Comparison of ENCODE assay signal across 18 cellular contexts in the genomic region with DNA sequence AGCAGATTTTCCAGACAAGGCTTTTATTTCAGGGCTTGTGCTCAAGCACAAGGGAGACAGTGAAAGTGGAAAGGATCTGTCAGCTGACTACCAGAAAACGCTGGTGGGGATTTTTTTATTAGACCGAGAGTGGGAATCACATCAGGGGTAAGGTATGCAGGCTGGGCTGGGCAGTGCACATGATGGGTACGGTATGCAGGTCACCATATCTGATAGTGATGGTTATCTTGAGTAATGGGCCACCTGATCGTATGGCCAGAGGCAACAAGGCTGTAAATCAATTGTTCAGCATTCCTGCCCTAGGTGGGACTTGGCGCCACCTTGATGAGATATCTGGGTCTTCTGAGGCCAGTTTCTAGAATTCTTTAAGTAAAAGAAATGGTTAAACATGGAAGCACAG. TPM values are rescaled to one million over a fixed set of nuclear protein-coding genes. Genes with fewer than 3 reads are reported as not detected.
DNase-seq lines count a peak whose midpoint lies in the region; ATAC-seq and TF ChIP-seq lines count a peak whose summit lies in the region.
"Had no signal": no experiment of that assay in that cellular context is flagged by ENCODE, and none has a peak within 500 bp of the region (broad histone marks: within the 10 kb centered on the region; RNA-seq: fewer than 3 reads in every experiment).

No MANE protein-coding gene starts in this region.

- H3K27ac ChIP-seq in lower lobe of right lung (no peak overlapping the region), dorsolateral prefrontal cortex (no peak overlapping the region)

- TF ChIP-seq CTCF in lower lobe of right lung (IDR thresholded peaks at IDR 0.05) = no peak
- TF ChIP-seq CTCF in type B pancreatic cell (conservative IDR thresholded peaks at IDR 0.05) = no peak
- no peak for TF ChIP-seq CTCF in dorsolateral prefrontal cortex (IDR thresholded peaks at IDR 0.05 in 54 of 56, conservative IDR thresholded peaks at IDR 0.05 in 2 of 56; ENCODE audit: low read depth in 1 of 56, partially characterized antibody in 56 of 56)

- no peaks in the 10 kb centered on the region for H3K9me3 ChIP-seq in lower lobe of right lung

- no peaks in the 10 kb centered on the region for H3K36me3 Mint-ChIP-seq in activated T-helper 1 cell treated with anti-CD3 and anti-CD28 coated beads, Interleukin-12 subunit alpha, Interleukin-12 subunit beta, Interleukin-2, Interleukin-4 antibody, amounts not matched to agents 30 ng/mL and 10 ng/mL and 1 ng/mL, durations not matched to agents 14 hours and 24 hours and 36 hours (ENCODE audit: low read depth)
- H3K36me3 Mint-ChIP-seq in type B pancreatic cell = peaks cover 4% of the 10 kb centered on the region
- H3K36me3 Mint-ChIP-seq: IgD-negative memory B cell had no signal

- peak overlapping the region; percentile 31 for H3K27ac Mint-ChIP-seq in activated T-helper 1 cell treated with anti-CD3 and anti-CD28 coated beads, Interleukin-12 subunit alpha, Interleukin-12 subunit beta, Interleukin-2, Interleukin-4 antibody, amounts not matched to agents 30 ng/mL and 10 ng/mL and 1 ng/mL, durations not matched to agents 14 hours and 24 hours and 36 hours
- peak overlapping the region; percentile 99 for H3K27ac Mint-ChIP-seq in type B pancreatic cell
- H3K27ac Mint-ChIP-seq: H9, IgD-negative memory B cell had no signal

- H3K27me3 ChIP-seq in lower lobe of right lung (ENCODE audit: low read depth) (no peaks in the 10 kb centered on the region), dorsolateral prefrontal cortex (no peaks in the 10 kb centered on the region)

- H3K4me1 ChIP-seq in lower lobe of right lung = peaks cover 8% of the 10 kb centered on the region

- no peaks in the 10 kb centered on the region for H3K9me3 Mint-ChIP-seq in activated T-helper 1 cell treated with anti-CD3 and anti-CD28 coated beads, Interleukin-12 subunit alpha, Interleukin-12 subunit beta, Interleukin-2, Interleukin-4 antibody, amounts not matched to agents 30 ng/mL and 10 ng/mL and 1 ng/mL, durations not matched to agents 14 hours and 24 hours and 36 hours
- peaks cover 6% of the 10 kb centered on the region for H3K9me3 Mint-ChIP-seq in type B pancreatic cell
- H3K9me3 Mint-ChIP-seq: H9 had no signal

- no peak overlapping the region for H3K4me3 ChIP-seq in lower lobe of right lung
- H3K4me3 ChIP-seq in dorsolateral prefrontal cortex = no peak overlapping the region

- H3K4me3 Mint-ChIP-seq in activated T-helper 1 cell treated with anti-CD3 and anti-CD28 coated beads, Interleukin-12 subunit alpha, Interleukin-12 subunit beta, Interleukin-2, Interleukin-4 antibody, amounts not matched to agents 30 ng/mL and 10 ng/mL and 1 ng/mL, durations not matched to agents 14 hours and 24 hours and 36 hours = no peak overlapping the region
- peak overlapping the region; percentile 29 for H3K4me3 Mint-ChIP-seq in type B pancreatic cell
- H3K4me3 Mint-ChIP-seq: H9, IgD-negative memory B cell had no signal

- peaks cover 8% of the 10 kb centered on the region for H3K4me1 Mint-ChIP-seq in activated T-helper 1 cell treated with anti-CD3 and anti-CD28 coated beads, Interleukin-12 subunit alpha, Interleukin-12 subunit beta, Interleukin-2, Interleukin-4 antibody, amounts not matched to agents 30 ng/mL and 10 ng/mL and 1 ng/mL, durations not matched to agents 14 hours and 24 hours and 36 hours (ENCODE audit: low read depth)
- peaks cover 8% of the 10 kb centered on the region for H3K4me1 Mint-ChIP-seq in type B pancreatic cell (ENCODE audit: unreplicated experiment)

- H3K27me3 Mint-ChIP-seq in activated T-helper 1 cell treated with anti-CD3 and anti-CD28 coated beads, Interleukin-12 subunit alpha, Interleukin-12 subunit beta, Interleukin-2, Interleukin-4 antibody, amounts not matched to agents 30 ng/mL and 10 ng/mL and 1 ng/mL, durations not matched to agents 14 hours and 24 hours and 36 hours (ENCODE audit: insufficient read depth) = peaks cover 19% of the 10 kb centered on the region
- H3K27me3 Mint-ChIP-seq in type B pancreatic cell = no peaks in the 10 kb centered on the region

- DNase-seq in HT-29 (ENCODE audit: low spot score) (peak; percentile 58), lower lobe of right lung (no peak), type B pancreatic cell (ENCODE audit: extremely low spot score, unreplicated experiment) (no peak), HUDEP-2 (lab: John Stamatoyannopoulos, UW; ENCODE audit: unreplicated experiment in 76 of 76) (no peak), dorsolateral prefrontal cortex (no peak), MV-4-11 (lab: John Stamatoyannopoulos, UW) (no peak)
- no peak for DNase-seq in activated T-helper 1 cell treated with anti-CD3 and anti-CD28 coated beads, Interleukin-12 subunit alpha, Interleukin-12 subunit beta, Interleukin-2, Interleukin-4 antibody, amounts not matched to agents 30 ng/mL and 10 ng/mL and 1 ng/mL, durations not matched to agents 14 hours and 24 hours and 36 hours (ENCODE audit: low spot score)
- DNase-seq in activated CD4-positive, alpha-beta T cell treated with anti-CD3 and anti-CD28 coated beads, Interleukin-2, amount 50 U/mL, for 48 hours = no peak
- DNase-seq: COR-L47; DMS53; H9; Kasumi-1; NCI-H1417; NCI-H187 treated with DMSO at 0.1 percent for 48 hours; NCI-H446; NK-92 treated with Interleukin-12 subunit alpha and Interleukin-12 subunit beta, amount 100 ng/mL, for 24 hours; RPMI8226 had no signal

- ATAC-seq in lower lobe of right lung = peak; percentile 22 to 60

- no peaks in the 10 kb centered on the region for H3K36me3 ChIP-seq in lower lobe of right lung

- intact Hi-C loops in activated T-helper 1 cell treated with anti-CD3 and anti-CD28 coated beads, Interleukin-12 subunit alpha, Interleukin-12 subunit beta, Interleukin-2, Interleukin-4 antibody, amounts not matched to agents 30 ng/mL and 10 ng/mL and 1 ng/mL, durations not matched to agents 14 hours and 24 hours and 36 hours (cut with micrococcal nuclease) = no loop called here
- intact Hi-C loops in lower lobe of right lung (cut with DNase I) = no loop called here
- intact Hi-C loops in dorsolateral prefrontal cortex (cut with DNase I) = no loop called here

RNA-seq across cellular contexts. Expression of a gene that starts 36.9 kb away (rescaled TPM):
- total RNA-seq in HT-29 (2014; rRNA removed; shearing (Covaris generic)) = 24.8 and 42.1 TPM in 2 replicates
- 26.4 and 26.8 TPM in 2 replicates for total RNA-seq in activated T-helper 1 cell treated with anti-CD3 and anti-CD28 coated beads, Interleukin-12 subunit alpha, Interleukin-12 subunit beta, Interleukin-2, Interleukin-4 antibody, amounts not matched to agents 30 ng/mL and 10 ng/mL and 1 ng/mL, durations not matched to agents 14 hours and 24 hours and 36 hours
- 73.1 TPM for total RNA-seq in lower lobe of right lung
- total RNA-seq in type B pancreatic cell (ENCODE audit: low replicate concordance) = 56.2 and 67.2 TPM in 2 replicates
- 10 to 100 TPM; 40.9 to 75.2 (median 58.5) TPM for total RNA-seq in dorsolateral prefrontal cortex
